Comparison of ENCODE assay signal across 5 cellular contexts in genomic region chr1:205486258-205486657, GRCh38. TPM values are rescaled to one million over a fixed set of nuclear protein-coding genes. Genes with fewer than 3 reads are reported as not detected.
"Had no signal": no experiment of that assay in that cellular context is flagged by ENCODE, and none has a peak within 500 bp of the region (broad histone marks: within the 10 kb centered on the region; RNA-seq: fewer than 3 reads in every experiment).

No MANE protein-coding gene starts in this region.

- H3K4me3 ChIP-seq: GM23338, HAP-1 had no signal

- DNase-seq: H7 had no signal

- H3K4me2 ChIP-seq: GM23338 had no signal

- H3K36me3 ChIP-seq: HAP-1 had no signal

- H3K27ac ChIP-seq: HL-60 had no signal

- H2AFZ ChIP-seq: GM23338 had no signal

- H3K9me3 ChIP-seq: HAP-1 had no signal

RNA-seq across cellular contexts. Expression of gene BLACAT1, which starts 30.4 kb away (rescaled TPM):
- total RNA-seq: HFFc6 had no signal
